Comparison of ENCODE assay signal across 8 cellular contexts in the genomic region with DNA sequence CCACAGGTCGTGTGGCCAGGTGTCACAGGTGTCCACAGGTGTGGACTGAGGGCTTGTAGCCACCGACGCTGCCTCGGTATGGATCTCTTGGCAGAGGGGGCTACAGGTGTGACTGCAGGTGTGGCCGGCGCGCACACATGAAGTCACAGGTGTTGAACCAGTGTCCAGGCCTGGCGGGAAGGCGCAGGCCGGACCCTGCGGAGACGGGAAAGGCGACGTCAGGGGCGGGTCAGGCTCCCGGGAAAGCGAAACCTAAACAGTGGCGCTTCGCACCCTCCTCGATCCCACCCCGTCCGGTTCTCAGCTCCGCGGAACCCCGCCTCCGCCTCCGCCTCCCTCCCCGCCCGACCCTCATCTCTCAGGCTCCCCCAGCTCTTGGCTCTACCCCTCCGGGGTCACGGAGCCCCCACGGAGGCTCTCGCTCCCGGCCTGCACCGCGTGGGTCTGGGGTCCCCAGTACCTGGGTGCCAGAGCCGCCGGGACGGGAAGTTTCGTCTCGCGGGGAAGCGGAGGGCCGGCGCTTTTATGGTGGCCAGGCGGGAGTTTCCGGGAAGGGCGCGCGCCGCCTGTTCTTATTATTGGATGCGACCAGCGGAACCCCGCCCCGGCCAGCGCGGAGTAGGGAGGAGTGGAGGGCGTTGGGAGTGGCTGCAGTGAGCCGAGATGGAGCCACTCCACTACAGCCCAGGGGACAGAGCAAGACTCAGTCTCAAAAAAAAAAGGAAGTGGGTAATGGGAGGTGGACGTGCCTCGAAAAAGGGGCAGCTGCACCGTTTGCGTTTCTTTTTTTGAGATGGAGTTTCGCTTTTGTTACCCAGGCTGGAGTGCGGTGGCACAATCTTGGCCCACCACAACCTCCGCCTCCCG. TPM values are rescaled to one million over a fixed set of nuclear protein-coding genes. Genes with fewer than 3 reads are reported as not detected.
DNase-seq lines count a peak whose midpoint lies in the region; ATAC-seq and TF ChIP-seq lines count a peak whose summit lies in the region.

A gene (minus strand): TSS at position 498 of the 867 bp plus-strand sequence. CDS start 586 bp downstream, outside the sequence.

- no peaks in the 10 kb centered on the region for H3K9me3 Mint-ChIP-seq in activated T-cell treated with anti-CD3 and anti-CD28 coated beads, Interleukin-2, amount 50 U/mL, for 72 hours
- H3K9me3 Mint-ChIP-seq in naive B cell: no peaks in the 10 kb centered on the region
- no peaks in the 10 kb centered on the region for H3K9me3 Mint-ChIP-seq in stimulated activated effector memory CD8-positive, alpha-beta T cell treated with anti-CD3 and anti-CD28 coated beads, Interleukin-12 subunit alpha, Interleukin-12 subunit beta, amount 100 ng/mL, for 72 hours

- H3K27ac ChIP-seq in HUES6 (ENCODE audit: low read depth, low read length) (peak within 1 kb of the TSS; percentile 87), Peyer's patch (peak within 1 kb of the TSS; percentile 94 to 96 (median 95)), esophagus squamous epithelium (peak within 1 kb of the TSS; percentile 94 to 98 (median 97))

- ATAC-seq in GM21423 (IDR thresholded peaks at IDR 0.05; ENCODE audit: unreplicated experiment) (peak; percentile 73), naive B cell (ENCODE audit: low read depth in 2 of 2) (peak; percentile 87 to 93)
- ATAC-seq in activated T-cell treated with anti-CD3 and anti-CD28 coated beads, Interleukin-2, amount 50 U/mL, for 72 hours (replicated peaks in 1 of 2): peak; percentile 81 to 84
- ATAC-seq in stimulated activated effector memory CD8-positive, alpha-beta T cell treated with anti-CD3 and anti-CD28 coated beads, Interleukin-12 subunit alpha, Interleukin-12 subunit beta, amount 100 ng/mL, for 72 hours: peak; percentile 85

- intact Hi-C loops in esophagus squamous epithelium (cut with DNase I): loop anchor here (5.0 kb wide), 1 partner anchor 48 kb away; no protein-coding TSS in a partner anchor

- no peaks in the 10 kb centered on the region for H3K9me3 ChIP-seq in HUES6 (ENCODE audit: control insufficient read depth, insufficient read depth, low read depth, low read length)
- H3K9me3 ChIP-seq in Peyer's patch: no peaks in the 10 kb centered on the region
- H3K9me3 ChIP-seq in esophagus squamous epithelium: no peaks in the 10 kb centered on the region

- peaks cover 16% of the 10 kb centered on the region; the same call in 1 of the 2 replicates for H3K4me1 ChIP-seq in HUES6 (ENCODE audit: control insufficient read depth, insufficient read depth, low read length)
- peaks cover 10 to 55% (median 23%) of the 10 kb centered on the region in 4 donors for H3K4me1 ChIP-seq in Peyer's patch
- H3K4me1 ChIP-seq in esophagus squamous epithelium: peaks cover 32 to 58% (median 45%) of the 10 kb centered on the region in 3 donors

- H3K27me3 Mint-ChIP-seq in activated T-cell treated with anti-CD3 and anti-CD28 coated beads, Interleukin-2, amount 50 U/mL, for 72 hours (ENCODE audit: low read depth): no peaks in the 10 kb centered on the region
- H3K27me3 Mint-ChIP-seq in naive B cell: no peaks in the 10 kb centered on the region

- H3K36me3 Mint-ChIP-seq in activated T-cell treated with anti-CD3 and anti-CD28 coated beads, Interleukin-2, amount 50 U/mL, for 72 hours (ENCODE audit: insufficient read depth in 2 of 2): peaks cover 2 to 7% of the 10 kb centered on the region in 2 donors
- H3K36me3 Mint-ChIP-seq in naive B cell: no peaks in the 10 kb centered on the region
- peaks cover 60% of the 10 kb centered on the region for H3K36me3 Mint-ChIP-seq in stimulated activated effector memory CD8-positive, alpha-beta T cell treated with anti-CD3 and anti-CD28 coated beads, Interleukin-12 subunit alpha, Interleukin-12 subunit beta, amount 100 ng/mL, for 72 hours

- H3K27me3 ChIP-seq in HUES6 (ENCODE audit: control insufficient read depth, insufficient read depth, low read length) (no peaks in the 10 kb centered on the region), Peyer's patch (no peaks in the 10 kb centered on the region), esophagus squamous epithelium (no peaks in the 10 kb centered on the region)

- H3K9ac ChIP-seq in HUES6 (ENCODE audit: low read length): peak within 1 kb of the TSS; percentile 78

- peaks cover 20% of the 10 kb centered on the region for H3K4me1 Mint-ChIP-seq in activated T-cell treated with anti-CD3 and anti-CD28 coated beads, Interleukin-2, amount 50 U/mL, for 72 hours (ENCODE audit: low read depth)
- H3K4me1 Mint-ChIP-seq in naive B cell: peaks cover 11 to 27% (median 13%) of the 10 kb centered on the region in 3 donors
- H3K4me1 Mint-ChIP-seq in stimulated activated effector memory CD8-positive, alpha-beta T cell treated with anti-CD3 and anti-CD28 coated beads, Interleukin-12 subunit alpha, Interleukin-12 subunit beta, amount 100 ng/mL, for 72 hours: peaks cover 41% of the 10 kb centered on the region

- peak within 1 kb of the TSS; percentile 87 to 92 for H3K4me3 Mint-ChIP-seq in activated T-cell treated with anti-CD3 and anti-CD28 coated beads, Interleukin-2, amount 50 U/mL, for 72 hours
- H3K4me3 Mint-ChIP-seq in naive B cell: peak within 1 kb of the TSS; percentile 90 to 96 (median 94)
- H3K4me3 Mint-ChIP-seq in stimulated activated effector memory CD8-positive, alpha-beta T cell treated with anti-CD3 and anti-CD28 coated beads, Interleukin-12 subunit alpha, Interleukin-12 subunit beta, amount 100 ng/mL, for 72 hours: peak within 1 kb of the TSS; percentile 74

- peaks cover 34% of the 10 kb centered on the region for H3K36me3 ChIP-seq in HUES6 (ENCODE audit: control insufficient read depth, insufficient read depth, low read length)
- peaks cover 0 to 48% (median 3%) of the 10 kb centered on the region in 3 donors for H3K36me3 ChIP-seq in Peyer's patch
- H3K36me3 ChIP-seq in esophagus squamous epithelium: peaks cover 10 to 65% (median 24%) of the 10 kb centered on the region in 3 donors

- TF ChIP-seq CTCF in Peyer's patch (IDR thresholded peaks at IDR 0.05) (peak in 1 of 6 experiments; percentile 2), esophagus squamous epithelium (IDR thresholded peaks at IDR 0.05) (no peak)

- DNase-seq in COR-L47 (lab: John Stamatoyannopoulos, UW) (peak; percentile 88), Peyer's patch (peak; percentile 97 to 99 (median 98)), esophagus squamous epithelium (lab: John Stamatoyannopoulos, UW) (peak; percentile 92), naive B cell (peak; percentile 93)
- DNase-seq in activated T-cell treated with anti-CD3 and anti-CD28 coated beads, Interleukin-2, amount 50 U/mL, for 72 hours: peak; percentile 91 to 93
- DNase-seq in stimulated activated effector memory CD8-positive, alpha-beta T cell treated with anti-CD3 and anti-CD28 coated beads, Interleukin-12 subunit alpha, Interleukin-12 subunit beta, amount 100 ng/mL, for 72 hours (ENCODE audit: low spot score in 2 of 2): peak; percentile 81 to 96

- TF ChIP-seq POLR2A in Peyer's patch (IDR thresholded peaks at IDR 0.05) (peak; percentile 78 to 94), esophagus squamous epithelium (IDR thresholded peaks at IDR 0.05) (peak in 2 of 4 donors; percentile 71 to 87)

- H3K4me3 ChIP-seq in HUES6 (ENCODE audit: low read depth, low read length): peak within 1 kb of the TSS; percentile 63
- H3K4me3 ChIP-seq in Peyer's patch: peak within 1 kb of the TSS; percentile 67 to 79 (median 68)
- peak within 1 kb of the TSS; percentile 58 to 78 (median 72) for H3K4me3 ChIP-seq in esophagus squamous epithelium

- 0 to 4% methylated on average over 5 to 45 of the region's 67 CpGs for WGBS in esophagus squamous epithelium, 2 donors

- peak within 1 kb of the TSS; percentile 91 for H3K27ac Mint-ChIP-seq in activated T-cell treated with anti-CD3 and anti-CD28 coated beads, Interleukin-2, amount 50 U/mL, for 72 hours
- H3K27ac Mint-ChIP-seq in naive B cell: peak within 1 kb of the TSS; percentile 92 to 98 (median 95)
- peak within 1 kb of the TSS; percentile 87 for H3K27ac Mint-ChIP-seq in stimulated activated effector memory CD8-positive, alpha-beta T cell treated with anti-CD3 and anti-CD28 coated beads, Interleukin-12 subunit alpha, Interleukin-12 subunit beta, amount 100 ng/mL, for 72 hours

RNA-seq across cellular contexts. Expression of the gene that starts here (rescaled TPM):
- total RNA-seq in Peyer's patch (10 to 100 TPM; 28.1 to 80.9 (median 58.4) TPM), esophagus squamous epithelium (10 to 100 TPM; 16.9 to 26.3 (median 20.2) TPM)
- total RNA-seq in activated T-cell treated with anti-CD3 and anti-CD28 coated beads, Interleukin-2, amount 50 U/mL, for 72 hours: 10 to 100 TPM; 46.7 to 95.8 TPM
- polyA plus RNA-seq in naive B cell (ENCODE audit: low read depth in 6 of 6): 10 to 100 TPM; 28.5 to 89.8 (median 50.2) TPM

Comparison
In these comparisons a context has a peak if more than half of its experiments do, and no peak if none do; other contexts are left out.
1. Peak in every context shown above with its lines: DNase-seq, ATAC-seq, H3K4me3 ChIP-seq and H3K27ac ChIP-seq.